2 cellular contexts compared by ENCODE assay signal in the genomic region with DNA sequence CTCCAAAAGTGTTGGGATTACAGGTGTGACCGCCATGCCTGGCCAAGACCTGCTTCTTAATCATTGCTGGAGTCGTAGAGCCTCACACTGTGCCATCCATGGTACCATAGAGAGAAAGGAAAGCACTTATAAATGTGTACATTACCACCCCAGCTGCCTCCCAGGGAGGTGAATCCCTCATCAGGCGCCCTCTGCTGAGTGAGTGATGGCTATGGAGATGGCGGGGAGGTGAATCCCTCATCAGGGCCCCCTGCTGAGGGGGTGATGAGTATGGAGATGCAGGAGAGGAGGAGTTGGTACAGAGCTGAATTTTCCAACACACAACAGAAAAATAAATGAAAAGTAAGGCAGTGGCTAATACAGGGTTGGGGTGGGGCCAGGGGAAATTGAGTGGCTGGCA.
TF ChIP-seq lines count a peak whose summit lies in the region.

No MANE protein-coding gene starts in this region.

TF ChIP-seq in GM23338, 12 proteins besides CTCF, POLR2A, EP300 and RAD21 (continued from another document):
- TF ChIP-seq, protein P1, sequence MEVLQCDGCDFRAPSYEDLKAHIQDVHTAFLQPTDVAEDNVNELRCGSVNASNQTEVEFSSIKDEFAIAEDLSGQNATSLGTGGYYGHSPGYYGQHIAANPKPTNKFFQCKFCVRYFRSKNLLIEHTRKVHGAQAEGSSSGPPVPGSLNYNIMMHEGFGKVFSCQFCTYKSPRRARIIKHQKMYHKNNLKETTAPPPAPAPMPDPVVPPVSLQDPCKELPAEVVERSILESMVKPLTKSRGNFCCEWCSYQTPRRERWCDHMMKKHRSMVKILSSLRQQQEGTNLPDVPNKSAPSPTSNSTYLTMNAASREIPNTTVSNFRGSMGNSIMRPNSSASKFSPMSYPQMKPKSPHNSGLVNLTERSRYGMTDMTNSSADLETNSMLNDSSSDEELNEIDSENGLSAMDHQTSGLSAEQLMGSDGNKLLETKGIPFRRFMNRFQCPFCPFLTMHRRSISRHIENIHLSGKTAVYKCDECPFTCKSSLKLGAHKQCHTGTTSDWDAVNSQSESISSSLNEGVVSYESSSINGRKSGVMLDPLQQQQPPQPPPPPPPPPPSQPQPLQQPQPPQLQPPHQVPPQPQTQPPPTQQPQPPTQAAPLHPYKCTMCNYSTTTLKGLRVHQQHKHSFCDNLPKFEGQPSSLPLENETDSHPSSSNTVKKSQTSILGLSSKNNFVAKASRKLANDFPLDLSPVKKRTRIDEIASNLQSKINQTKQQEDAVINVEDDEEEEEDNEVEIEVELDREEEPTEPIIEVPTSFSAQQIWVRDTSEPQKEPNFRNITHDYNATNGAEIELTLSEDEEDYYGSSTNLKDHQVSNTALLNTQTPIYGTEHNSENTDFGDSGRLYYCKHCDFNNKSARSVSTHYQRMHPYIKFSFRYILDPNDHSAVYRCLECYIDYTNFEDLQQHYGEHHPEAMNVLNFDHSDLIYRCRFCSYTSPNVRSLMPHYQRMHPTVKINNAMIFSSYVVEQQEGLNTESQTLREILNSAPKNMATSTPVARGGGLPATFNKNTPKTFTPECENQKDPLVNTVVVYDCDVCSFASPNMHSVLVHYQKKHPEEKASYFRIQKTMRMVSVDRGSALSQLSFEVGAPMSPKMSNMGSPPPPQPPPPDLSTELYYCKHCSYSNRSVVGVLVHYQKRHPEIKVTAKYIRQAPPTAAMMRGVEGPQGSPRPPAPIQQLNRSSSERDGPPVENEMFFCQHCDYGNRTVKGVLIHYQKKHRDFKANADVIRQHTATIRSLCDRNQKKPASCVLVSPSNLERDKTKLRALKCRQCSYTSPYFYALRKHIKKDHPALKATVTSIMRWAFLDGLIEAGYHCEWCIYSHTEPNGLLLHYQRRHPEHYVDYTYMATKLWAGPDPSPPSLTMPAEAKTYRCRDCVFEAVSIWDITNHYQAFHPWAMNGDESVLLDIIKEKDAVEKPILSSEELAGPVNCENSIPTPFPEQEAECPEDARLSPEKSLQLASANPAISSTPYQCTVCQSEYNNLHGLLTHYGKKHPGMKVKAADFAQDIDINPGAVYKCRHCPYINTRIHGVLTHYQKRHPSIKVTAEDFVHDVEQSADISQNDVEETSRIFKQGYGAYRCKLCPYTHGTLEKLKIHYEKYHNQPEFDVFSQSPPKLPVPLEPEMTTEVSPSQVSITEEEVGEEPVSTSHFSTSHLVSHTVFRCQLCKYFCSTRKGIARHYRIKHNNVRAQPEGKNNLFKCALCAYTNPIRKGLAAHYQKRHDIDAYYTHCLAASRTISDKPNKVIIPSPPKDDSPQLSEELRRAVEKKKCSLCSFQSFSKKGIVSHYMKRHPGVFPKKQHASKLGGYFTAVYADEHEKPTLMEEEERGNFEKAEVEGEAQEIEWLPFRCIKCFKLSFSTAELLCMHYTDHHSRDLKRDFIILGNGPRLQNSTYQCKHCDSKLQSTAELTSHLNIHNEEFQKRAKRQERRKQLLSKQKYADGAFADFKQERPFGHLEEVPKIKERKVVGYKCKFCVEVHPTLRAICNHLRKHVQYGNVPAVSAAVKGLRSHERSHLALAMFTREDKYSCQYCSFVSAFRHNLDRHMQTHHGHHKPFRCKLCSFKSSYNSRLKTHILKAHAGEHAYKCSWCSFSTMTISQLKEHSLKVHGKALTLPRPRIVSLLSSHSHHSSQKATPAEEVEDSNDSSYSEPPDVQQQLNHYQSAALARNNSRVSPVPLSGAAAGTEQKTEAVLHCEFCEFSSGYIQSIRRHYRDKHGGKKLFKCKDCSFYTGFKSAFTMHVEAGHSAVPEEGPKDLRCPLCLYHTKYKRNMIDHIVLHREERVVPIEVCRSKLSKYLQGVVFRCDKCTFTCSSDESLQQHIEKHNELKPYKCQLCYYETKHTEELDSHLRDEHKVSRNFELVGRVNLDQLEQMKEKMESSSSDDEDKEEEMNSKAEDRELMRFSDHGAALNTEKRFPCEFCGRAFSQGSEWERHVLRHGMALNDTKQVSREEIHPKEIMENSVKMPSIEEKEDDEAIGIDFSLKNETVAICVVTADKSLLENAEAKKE (CRISPR knock-in tag; IDR thresholded peaks at IDR 0.05): no peak
- TF ChIP-seq STAT1 (IDR thresholded peaks at IDR 0.05; ENCODE audit: unreplicated experiment): no peak
- TF ChIP-seq CREB1 (CRISPR knock-in tag; IDR thresholded peaks at IDR 0.05; ENCODE audit: low read depth): no peak
- TF ChIP-seq EZH2phosphoT487 (IDR thresholded peaks at IDR 0.05; ENCODE audit: unreplicated experiment): no peak
- no peak for TF ChIP-seq JUNB (IDR thresholded peaks at IDR 0.05; ENCODE audit: unreplicated experiment)
- no peak for TF ChIP-seq NANOG (IDR thresholded peaks at IDR 0.05; ENCODE audit: borderline replicate concordance)
- no peak for TF ChIP-seq POLR2AphosphoS5 (IDR thresholded peaks at IDR 0.05; ENCODE audit: low read depth)
- TF ChIP-seq, protein P2, sequence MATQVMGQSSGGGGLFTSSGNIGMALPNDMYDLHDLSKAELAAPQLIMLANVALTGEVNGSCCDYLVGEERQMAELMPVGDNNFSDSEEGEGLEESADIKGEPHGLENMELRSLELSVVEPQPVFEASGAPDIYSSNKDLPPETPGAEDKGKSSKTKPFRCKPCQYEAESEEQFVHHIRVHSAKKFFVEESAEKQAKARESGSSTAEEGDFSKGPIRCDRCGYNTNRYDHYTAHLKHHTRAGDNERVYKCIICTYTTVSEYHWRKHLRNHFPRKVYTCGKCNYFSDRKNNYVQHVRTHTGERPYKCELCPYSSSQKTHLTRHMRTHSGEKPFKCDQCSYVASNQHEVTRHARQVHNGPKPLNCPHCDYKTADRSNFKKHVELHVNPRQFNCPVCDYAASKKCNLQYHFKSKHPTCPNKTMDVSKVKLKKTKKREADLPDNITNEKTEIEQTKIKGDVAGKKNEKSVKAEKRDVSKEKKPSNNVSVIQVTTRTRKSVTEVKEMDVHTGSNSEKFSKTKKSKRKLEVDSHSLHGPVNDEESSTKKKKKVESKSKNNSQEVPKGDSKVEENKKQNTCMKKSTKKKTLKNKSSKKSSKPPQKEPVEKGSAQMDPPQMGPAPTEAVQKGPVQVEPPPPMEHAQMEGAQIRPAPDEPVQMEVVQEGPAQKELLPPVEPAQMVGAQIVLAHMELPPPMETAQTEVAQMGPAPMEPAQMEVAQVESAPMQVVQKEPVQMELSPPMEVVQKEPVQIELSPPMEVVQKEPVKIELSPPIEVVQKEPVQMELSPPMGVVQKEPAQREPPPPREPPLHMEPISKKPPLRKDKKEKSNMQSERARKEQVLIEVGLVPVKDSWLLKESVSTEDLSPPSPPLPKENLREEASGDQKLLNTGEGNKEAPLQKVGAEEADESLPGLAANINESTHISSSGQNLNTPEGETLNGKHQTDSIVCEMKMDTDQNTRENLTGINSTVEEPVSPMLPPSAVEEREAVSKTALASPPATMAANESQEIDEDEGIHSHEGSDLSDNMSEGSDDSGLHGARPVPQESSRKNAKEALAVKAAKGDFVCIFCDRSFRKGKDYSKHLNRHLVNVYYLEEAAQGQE (IDR thresholded peaks at IDR 0.05; ENCODE audit: unreplicated experiment): no peak
- no peak for TF ChIP-seq ZNF331 (CRISPR knock-in tag; IDR thresholded peaks at IDR 0.05; ENCODE audit: low read depth)
- TF ChIP-seq, protein P3, sequence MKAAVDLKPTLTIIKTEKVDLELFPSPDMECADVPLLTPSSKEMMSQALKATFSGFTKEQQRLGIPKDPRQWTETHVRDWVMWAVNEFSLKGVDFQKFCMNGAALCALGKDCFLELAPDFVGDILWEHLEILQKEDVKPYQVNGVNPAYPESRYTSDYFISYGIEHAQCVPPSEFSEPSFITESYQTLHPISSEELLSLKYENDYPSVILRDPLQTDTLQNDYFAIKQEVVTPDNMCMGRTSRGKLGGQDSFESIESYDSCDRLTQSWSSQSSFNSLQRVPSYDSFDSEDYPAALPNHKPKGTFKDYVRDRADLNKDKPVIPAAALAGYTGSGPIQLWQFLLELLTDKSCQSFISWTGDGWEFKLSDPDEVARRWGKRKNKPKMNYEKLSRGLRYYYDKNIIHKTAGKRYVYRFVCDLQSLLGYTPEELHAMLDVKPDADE (IDR thresholded peaks at IDR 0.05): no peak
TF ChIP-seq in GM23338: peak in this region for 0.

TF ChIP-seq in K562, 482 proteins besides CTCF, POLR2A, EP300 and RAD21 (continued from another document):
- no peak for TF ChIP-seq TEAD4 (IDR thresholded peaks at IDR 0.05; ENCODE audit: low read length)
- TF ChIP-seq TEAD4 (CRISPR knock-in tag; IDR thresholded peaks at IDR 0.05; ENCODE audit: borderline replicate concordance): no peak
- TF ChIP-seq, protein P4, sequence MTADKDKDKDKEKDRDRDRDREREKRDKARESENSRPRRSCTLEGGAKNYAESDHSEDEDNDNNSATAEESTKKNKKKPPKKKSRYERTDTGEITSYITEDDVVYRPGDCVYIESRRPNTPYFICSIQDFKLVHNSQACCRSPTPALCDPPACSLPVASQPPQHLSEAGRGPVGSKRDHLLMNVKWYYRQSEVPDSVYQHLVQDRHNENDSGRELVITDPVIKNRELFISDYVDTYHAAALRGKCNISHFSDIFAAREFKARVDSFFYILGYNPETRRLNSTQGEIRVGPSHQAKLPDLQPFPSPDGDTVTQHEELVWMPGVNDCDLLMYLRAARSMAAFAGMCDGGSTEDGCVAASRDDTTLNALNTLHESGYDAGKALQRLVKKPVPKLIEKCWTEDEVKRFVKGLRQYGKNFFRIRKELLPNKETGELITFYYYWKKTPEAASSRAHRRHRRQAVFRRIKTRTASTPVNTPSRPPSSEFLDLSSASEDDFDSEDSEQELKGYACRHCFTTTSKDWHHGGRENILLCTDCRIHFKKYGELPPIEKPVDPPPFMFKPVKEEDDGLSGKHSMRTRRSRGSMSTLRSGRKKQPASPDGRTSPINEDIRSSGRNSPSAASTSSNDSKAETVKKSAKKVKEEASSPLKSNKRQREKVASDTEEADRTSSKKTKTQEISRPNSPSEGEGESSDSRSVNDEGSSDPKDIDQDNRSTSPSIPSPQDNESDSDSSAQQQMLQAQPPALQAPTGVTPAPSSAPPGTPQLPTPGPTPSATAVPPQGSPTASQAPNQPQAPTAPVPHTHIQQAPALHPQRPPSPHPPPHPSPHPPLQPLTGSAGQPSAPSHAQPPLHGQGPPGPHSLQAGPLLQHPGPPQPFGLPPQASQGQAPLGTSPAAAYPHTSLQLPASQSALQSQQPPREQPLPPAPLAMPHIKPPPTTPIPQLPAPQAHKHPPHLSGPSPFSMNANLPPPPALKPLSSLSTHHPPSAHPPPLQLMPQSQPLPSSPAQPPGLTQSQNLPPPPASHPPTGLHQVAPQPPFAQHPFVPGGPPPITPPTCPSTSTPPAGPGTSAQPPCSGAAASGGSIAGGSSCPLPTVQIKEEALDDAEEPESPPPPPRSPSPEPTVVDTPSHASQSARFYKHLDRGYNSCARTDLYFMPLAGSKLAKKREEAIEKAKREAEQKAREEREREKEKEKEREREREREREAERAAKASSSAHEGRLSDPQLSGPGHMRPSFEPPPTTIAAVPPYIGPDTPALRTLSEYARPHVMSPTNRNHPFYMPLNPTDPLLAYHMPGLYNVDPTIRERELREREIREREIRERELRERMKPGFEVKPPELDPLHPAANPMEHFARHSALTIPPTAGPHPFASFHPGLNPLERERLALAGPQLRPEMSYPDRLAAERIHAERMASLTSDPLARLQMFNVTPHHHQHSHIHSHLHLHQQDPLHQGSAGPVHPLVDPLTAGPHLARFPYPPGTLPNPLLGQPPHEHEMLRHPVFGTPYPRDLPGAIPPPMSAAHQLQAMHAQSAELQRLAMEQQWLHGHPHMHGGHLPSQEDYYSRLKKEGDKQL (CRISPR knock-in tag; IDR thresholded peaks at IDR 0.05; ENCODE audit: borderline replicate concordance): no peak
- TF ChIP-seq ZNF561 (CRISPR knock-in tag; conservative IDR thresholded peaks at IDR 0.05): no peak
